ENCODE assay signal across 17 cellular contexts in the genomic region with DNA sequence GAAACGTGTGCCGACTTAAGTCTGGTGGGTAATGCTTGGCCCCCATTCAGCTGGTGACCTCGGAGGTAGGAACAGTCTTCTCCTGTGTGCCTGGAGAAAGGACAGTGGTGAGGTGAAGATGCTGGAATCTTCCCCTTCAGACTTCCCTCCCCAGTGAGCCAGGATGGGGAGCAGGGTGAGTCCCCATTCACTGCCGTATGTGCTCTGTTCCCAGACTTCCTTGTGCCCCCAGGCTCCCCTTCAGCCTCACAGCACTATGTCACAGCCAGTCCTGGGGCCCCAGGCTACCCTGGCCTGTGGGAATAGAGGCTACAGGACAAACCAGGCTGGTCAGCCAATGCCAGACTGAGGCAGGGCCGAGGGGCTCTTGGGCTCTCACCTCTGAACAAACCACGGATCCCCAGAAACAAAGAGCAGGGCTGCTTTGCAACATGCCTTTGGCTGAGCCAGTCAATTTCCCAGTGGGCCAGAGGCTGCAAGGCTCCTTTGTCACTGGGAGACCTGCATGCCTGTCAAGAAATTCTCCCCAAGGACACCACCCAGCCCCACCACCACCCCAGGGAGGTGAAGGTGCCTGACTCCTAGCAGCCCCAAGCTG. TPM values are rescaled to one million over a fixed set of nuclear protein-coding genes. Genes with fewer than 3 reads are reported as not detected.
"Had no signal": no experiment of that assay in that cellular context is flagged by ENCODE, and none has a peak within 500 bp of the region (broad histone marks: within the 10 kb centered on the region; RNA-seq: fewer than 3 reads in every experiment).

No MANE protein-coding gene starts in this region.

- H3K4me1 ChIP-seq: upper lobe of right lung had no signal

- DNase-seq: activated CD4-positive, alpha-beta T cell treated with anti-CD3 and anti-CD28 coated beads, Interleukin-2, amount 50 U/mL, for 48 hours; activated naive CD8-positive, alpha-beta T cell treated with anti-CD3 and anti-CD28 coated beads for 36 hours; activated T-cell treated with anti-CD3 and anti-CD28 coated beads, Interleukin-2, amount 50 U/mL, for 48 hours; brain microvascular endothelial cell; retina; small intestine; stimulated activated CD4-positive, alpha-beta T cell treated with anti-CD3 and anti-CD28 coated beads, Interleukin-4, amount 100 ng/mL, for 24 hours; stimulated activated naive CD4-positive, alpha-beta T cell; upper lobe of right lung had no signal

- H3K4me3 ChIP-seq: upper lobe of right lung had no signal

- H3K27me3 Mint-ChIP-seq: activated naive CD8-positive, alpha-beta T cell treated with anti-CD3 and anti-CD28 coated beads for 36 hours; dendritic cell treated with granulocyte-macrophage colony-stimulating factor and Interleukin-4, amounts not matched to agents 40 ng/mL and 50 ng/mL, for 4 days had no signal

- H3K4me3 Mint-ChIP-seq: activated naive CD8-positive, alpha-beta T cell treated with anti-CD3 and anti-CD28 coated beads for 36 hours; dendritic cell treated with granulocyte-macrophage colony-stimulating factor and Interleukin-4, amounts not matched to agents 40 ng/mL and 50 ng/mL, for 4 days; memory B cell; natural killer cell treated with Interleukin-12 subunit alpha and Interleukin-12 subunit beta and Interleukin-15 and Interleukin-18, amount 100 ng/mL, for 72 hours had no signal

- H3K9me3 Mint-ChIP-seq: activated naive CD8-positive, alpha-beta T cell treated with anti-CD3 and anti-CD28 coated beads for 36 hours; dendritic cell treated with granulocyte-macrophage colony-stimulating factor and Interleukin-4, amounts not matched to agents 40 ng/mL and 50 ng/mL, for 4 days; memory B cell; natural killer cell treated with Interleukin-12 subunit alpha and Interleukin-12 subunit beta and Interleukin-15 and Interleukin-18, amount 100 ng/mL, for 72 hours had no signal

- H3K27me3 ChIP-seq: brain microvascular endothelial cell, upper lobe of right lung had no signal

- H3K27ac Mint-ChIP-seq: activated naive CD8-positive, alpha-beta T cell treated with anti-CD3 and anti-CD28 coated beads for 36 hours; dendritic cell treated with granulocyte-macrophage colony-stimulating factor and Interleukin-4, amounts not matched to agents 40 ng/mL and 50 ng/mL, for 4 days; memory B cell had no signal

- H3K36me3 ChIP-seq: brain microvascular endothelial cell, upper lobe of right lung had no signal

- H3K9me3 ChIP-seq: upper lobe of right lung had no signal

- H3K4me1 Mint-ChIP-seq: activated naive CD8-positive, alpha-beta T cell treated with anti-CD3 and anti-CD28 coated beads for 36 hours had no signal

- FAIRE-seq: small intestine had no signal

- ATAC-seq: upper lobe of right lung had no signal

- H3K27ac ChIP-seq: brain microvascular endothelial cell, upper lobe of right lung, VCaP had no signal

- H3K36me3 Mint-ChIP-seq: activated naive CD8-positive, alpha-beta T cell treated with anti-CD3 and anti-CD28 coated beads for 36 hours; memory B cell; natural killer cell treated with Interleukin-12 subunit alpha and Interleukin-12 subunit beta and Interleukin-15 and Interleukin-18, amount 100 ng/mL, for 72 hours had no signal

RNA-seq across cellular contexts. Expression of gene HHATL, which starts 31.8 kb away (rescaled TPM):
- total RNA-seq: activated naive CD8-positive, alpha-beta T cell treated with anti-CD3 and anti-CD28 coated beads for 36 hours; epithelial cell of proximal tubule; frontal cortex; natural killer cell treated with Interleukin-12 subunit alpha and Interleukin-12 subunit beta and Interleukin-15 and Interleukin-18, amount 100 ng/mL, for 72 hours; T-helper 1 cell treated with Interleukin-12 subunit alpha and Interleukin-12 subunit beta and Interleukin-4 antibody, amounts not matched to agents 30 ng/mL and 1 ng/mL, for 36 hours; upper lobe of right lung had no signal

RNA-seq across cellular contexts. Expression of gene KLHL40, which starts 49.0 kb away (rescaled TPM):
- total RNA-seq: activated naive CD8-positive, alpha-beta T cell treated with anti-CD3 and anti-CD28 coated beads for 36 hours; epithelial cell of proximal tubule; natural killer cell treated with Interleukin-12 subunit alpha and Interleukin-12 subunit beta and Interleukin-15 and Interleukin-18, amount 100 ng/mL, for 72 hours; subcutaneous adipose tissue; T-helper 1 cell treated with Interleukin-12 subunit alpha and Interleukin-12 subunit beta and Interleukin-4 antibody, amounts not matched to agents 30 ng/mL and 1 ng/mL, for 36 hours; upper lobe of right lung had no signal
